31 cellular contexts compared by ENCODE assay signal in genomic region chr1:241215683-241216082, GRCh38.
"Had no signal": no experiment of that assay in that cellular context is flagged by ENCODE, and none has a peak within 500 bp of the region (broad histone marks: within the 10 kb centered on the region; RNA-seq: fewer than 3 reads in every experiment).

No MANE protein-coding gene starts in this region.

- H3K4me1 Mint-ChIP-seq: activated CD4-positive, alpha-beta T cell treated with anti-CD3 and anti-CD28 coated beads for 36 hours; activated CD4-positive, alpha-beta T cell treated with anti-CD3 and anti-CD28 coated beads, Interleukin-2, amount 10 ng/mL, durations not matched to agents 24 days and 14 days; activated CD8-positive, alpha-beta memory T cell treated with anti-CD3 and anti-CD28 coated beads, Interleukin-2, amount 10 ng/mL, durations not matched to agents 7 days and 5 days; activated naive CD4-positive, alpha-beta T cell treated with anti-CD3 and anti-CD28 coated beads, Interleukin-2, amount 10 ng/mL, durations not matched to agents 7 days and 5 days; activated naive CD8-positive, alpha-beta T cell treated with anti-CD3 and anti-CD28 coated beads, Interleukin-2, amount 10 ng/mL, durations not matched to agents 7 days and 5 days; brain had no signal

- H3K36me3 Mint-ChIP-seq: activated CD4-positive, alpha-beta memory T cell treated with anti-CD3 and anti-CD28 coated beads for 36 hours; activated CD8-positive, alpha-beta memory T cell treated with anti-CD3 and anti-CD28 coated beads, Interleukin-2, amount 10 ng/mL, durations not matched to agents 7 days and 5 days; activated naive CD4-positive, alpha-beta T cell treated with anti-CD3 and anti-CD28 coated beads, Interleukin-2, amount 10 ng/mL, durations not matched to agents 7 days and 5 days; activated naive CD4-positive, alpha-beta T cell treated with anti-CD3 and anti-CD28 coated beads, Interleukin-2, amount 50 U/mL, for 72 hours; activated naive CD8-positive, alpha-beta T cell treated with anti-CD3 and anti-CD28 coated beads, Interleukin-2, amount 10 ng/mL, durations not matched to agents 7 days and 5 days; brain had no signal

- H3K27ac Mint-ChIP-seq: activated CD4-positive, alpha-beta memory T cell treated with anti-CD3 and anti-CD28 coated beads for 36 hours; activated CD4-positive, alpha-beta T cell treated with anti-CD3 and anti-CD28 coated beads for 36 hours; activated CD4-positive, alpha-beta T cell treated with anti-CD3 and anti-CD28 coated beads, Interleukin-2, amount 10 ng/mL, durations not matched to agents 24 days and 14 days; activated CD8-positive, alpha-beta memory T cell treated with anti-CD3 and anti-CD28 coated beads, Interleukin-2, amount 10 ng/mL, durations not matched to agents 7 days and 5 days; activated CD8-positive, alpha-beta T cell treated with anti-CD3 and anti-CD28 coated beads, Interleukin-2, amount 10 ng/mL, durations not matched to agents 7 days and 5 days; activated naive CD4-positive, alpha-beta T cell treated with anti-CD3 and anti-CD28 coated beads, Interleukin-2, amount 10 ng/mL, durations not matched to agents 7 days and 5 days; activated naive CD4-positive, alpha-beta T cell treated with anti-CD3 and anti-CD28 coated beads, Interleukin-2, amount 50 U/mL, for 72 hours; activated naive CD8-positive, alpha-beta T cell treated with anti-CD3 and anti-CD28 coated beads, Interleukin-2, amount 10 ng/mL, durations not matched to agents 7 days and 5 days; activated T-helper 1 cell treated with anti-CD3 and anti-CD28 coated beads, Interleukin-12 subunit alpha, Interleukin-12 subunit beta, Interleukin-2, Interleukin-4 antibody, amounts not matched to agents 30 ng/mL and 10 ng/mL and 1 ng/mL, durations not matched to agents 14 hours and 24 hours and 36 hours; brain had no signal

- FAIRE-seq: endometrium, endothelial cell of umbilical vein had no signal

- H3K4me1 ChIP-seq: ascending aorta, breast epithelium, colonic mucosa, esophagus squamous epithelium, gastroesophageal sphincter had no signal

- H3K36me3 ChIP-seq: ascending aorta, breast epithelium, cardiac muscle cell, colonic mucosa, esophagus squamous epithelium, gastroesophageal sphincter had no signal

- H3K27me3 Mint-ChIP-seq: activated CD4-positive, alpha-beta memory T cell treated with anti-CD3 and anti-CD28 coated beads for 36 hours; activated CD4-positive, alpha-beta T cell treated with anti-CD3 and anti-CD28 coated beads for 36 hours; activated CD4-positive, alpha-beta T cell treated with anti-CD3 and anti-CD28 coated beads, Interleukin-2, amount 10 ng/mL, durations not matched to agents 24 days and 14 days; activated CD8-positive, alpha-beta memory T cell treated with anti-CD3 and anti-CD28 coated beads, Interleukin-2, amount 10 ng/mL, durations not matched to agents 7 days and 5 days; activated naive CD4-positive, alpha-beta T cell treated with anti-CD3 and anti-CD28 coated beads, Interleukin-2, amount 10 ng/mL, durations not matched to agents 7 days and 5 days; activated naive CD8-positive, alpha-beta T cell treated with anti-CD3 and anti-CD28 coated beads, Interleukin-2, amount 10 ng/mL, durations not matched to agents 7 days and 5 days had no signal

- ATAC-seq: activated CD4-positive, alpha-beta T cell treated with anti-CD3 and anti-CD28 coated beads for 36 hours; activated CD8-positive, alpha-beta memory T cell treated with anti-CD3 and anti-CD28 coated beads, Interleukin-2, amount 10 ng/mL, durations not matched to agents 7 days and 5 days; activated CD8-positive, alpha-beta T cell treated with anti-CD3 and anti-CD28 coated beads, Interleukin-2, amount 10 ng/mL, durations not matched to agents 7 days and 5 days; activated naive CD4-positive, alpha-beta T cell treated with anti-CD3 and anti-CD28 coated beads, Interleukin-2, amount 50 U/mL, for 72 hours; gastroesophageal sphincter had no signal

- H3K27me3 ChIP-seq: ascending aorta, breast epithelium, cardiac muscle cell, colonic mucosa, esophagus squamous epithelium, gastroesophageal sphincter had no signal

- H3K9me3 Mint-ChIP-seq: activated CD4-positive, alpha-beta T cell treated with anti-CD3 and anti-CD28 coated beads, Interleukin-2, amount 10 ng/mL, durations not matched to agents 24 days and 14 days; activated naive CD8-positive, alpha-beta T cell treated with anti-CD3 and anti-CD28 coated beads, Interleukin-2, amount 10 ng/mL, durations not matched to agents 7 days and 5 days had no signal

- H3K4me3 Mint-ChIP-seq: activated CD4-positive, alpha-beta memory T cell treated with anti-CD3 and anti-CD28 coated beads for 36 hours; activated CD4-positive, alpha-beta T cell treated with anti-CD3 and anti-CD28 coated beads for 36 hours; activated CD4-positive, alpha-beta T cell treated with anti-CD3 and anti-CD28 coated beads, Interleukin-2, amount 10 ng/mL, durations not matched to agents 24 days and 14 days; activated CD8-positive, alpha-beta memory T cell treated with anti-CD3 and anti-CD28 coated beads, Interleukin-2, amount 10 ng/mL, durations not matched to agents 7 days and 5 days; activated CD8-positive, alpha-beta T cell treated with anti-CD3 and anti-CD28 coated beads, Interleukin-2, amount 10 ng/mL, durations not matched to agents 7 days and 5 days; activated naive CD4-positive, alpha-beta T cell treated with anti-CD3 and anti-CD28 coated beads, Interleukin-2, amount 10 ng/mL, durations not matched to agents 7 days and 5 days; activated naive CD8-positive, alpha-beta T cell treated with anti-CD3 and anti-CD28 coated beads, Interleukin-2, amount 10 ng/mL, durations not matched to agents 7 days and 5 days; activated T-helper 1 cell treated with anti-CD3 and anti-CD28 coated beads, Interleukin-12 subunit alpha, Interleukin-12 subunit beta, Interleukin-2, Interleukin-4 antibody, amounts not matched to agents 30 ng/mL and 10 ng/mL and 1 ng/mL, durations not matched to agents 14 hours and 24 hours and 36 hours; brain had no signal

- DNase-seq: activated CD4-positive, alpha-beta memory T cell treated with anti-CD3 and anti-CD28 coated beads for 36 hours; activated CD4-positive, alpha-beta T cell treated with anti-CD3 and anti-CD28 coated beads for 36 hours; activated CD4-positive, alpha-beta T cell treated with anti-CD3 and anti-CD28 coated beads, Interleukin-2, amount 10 ng/mL, durations not matched to agents 24 days and 14 days; activated CD4-positive, CD25-positive, alpha-beta regulatory T cell; activated CD4-positive, CD25-positive, alpha-beta regulatory T cell treated with anti-CD3 and anti-CD28 coated beads, Interleukin-2, amount 50 U/mL, for 72 hours; activated CD8-positive, alpha-beta memory T cell treated with anti-CD3 and anti-CD28 coated beads, Interleukin-2, amount 10 ng/mL, durations not matched to agents 7 days and 5 days; activated CD8-positive, alpha-beta memory T cell treated with anti-CD3 and anti-CD28 coated beads, Interleukin-2, amount 50 U/mL, for 4 hours; activated CD8-positive, alpha-beta T cell treated with anti-CD3 and anti-CD28 coated beads, Interleukin-2, amount 10 ng/mL, durations not matched to agents 7 days and 5 days; activated gamma-delta T cell; activated naive CD4-positive, alpha-beta T cell; activated naive CD4-positive, alpha-beta T cell treated with anti-CD3 and anti-CD28 coated beads, Interleukin-2, amount 10 ng/mL, durations not matched to agents 7 days and 5 days; activated naive CD8-positive, alpha-beta T cell treated with anti-CD3 and anti-CD28 coated beads, Interleukin-2, amount 10 ng/mL, durations not matched to agents 7 days and 5 days; activated T-cell treated with anti-CD3 and anti-CD28 coated beads, Interleukin-2, amount 50 U/mL, for 1 hour; activated T-cell treated with anti-CD3 and anti-CD28 coated beads, Interleukin-2, amount 50 U/mL, for 48 hours; central memory CD4-positive, alpha-beta T cell; cerebellar nuclear complex; colonic mucosa; effector CD8-positive, alpha-beta T cell; esophagus squamous epithelium; foreskin melanocyte; T-helper 2 cell had no signal

- H3K4me3 ChIP-seq: ascending aorta, breast epithelium, cardiac muscle cell, colonic mucosa, esophagus squamous epithelium, gastroesophageal sphincter had no signal

- H3K27ac ChIP-seq: ascending aorta, breast epithelium, cardiac muscle cell, colonic mucosa, epithelial cell of prostate, esophagus squamous epithelium, gastroesophageal sphincter had no signal

- H3K9me3 ChIP-seq: ascending aorta, colonic mucosa had no signal
